9 cellular contexts compared by ENCODE assay signal in genomic region chr3:179961081-179962078, GRCh38.
DNase-seq lines count a peak whose midpoint lies in the region; ATAC-seq and TF ChIP-seq lines count a peak whose summit lies in the region.
"Had no signal": no experiment of that assay in that cellular context is flagged by ENCODE, and none has a peak within 500 bp of the region (broad histone marks: within the 10 kb centered on the region; RNA-seq: fewer than 3 reads in every experiment).

No MANE protein-coding gene starts in this region.

- WGBS in spleen, 5 donors: 55 to 61% (median 59%) methylated on average over 11 of the region's 11 CpGs

- H3K9me3 Mint-ChIP-seq in progenitor cell of endocrine pancreas (ENCODE audit: low read depth): no peaks in the 10 kb centered on the region
- H3K9me3 Mint-ChIP-seq: neural crest cell had no signal

- H3K4me3 ChIP-seq in spleen: no peak overlapping the region

- no peak overlapping the region for H3K4me3 Mint-ChIP-seq in progenitor cell of endocrine pancreas (ENCODE audit: low read depth)
- H3K4me3 Mint-ChIP-seq: neural crest cell had no signal

- no peaks in the 10 kb centered on the region for H3K36me3 Mint-ChIP-seq in progenitor cell of endocrine pancreas (ENCODE audit: insufficient read depth)

- no peak overlapping the region for H3K27ac Mint-ChIP-seq in progenitor cell of endocrine pancreas

- no peak overlapping the region for H3K27ac ChIP-seq in spleen

- TF ChIP-seq CTCF in spleen (IDR thresholded peaks at IDR 0.05 in 8 of 11, conservative IDR thresholded peaks at IDR 0.05 in 3 of 11): no peak
- TF ChIP-seq CTCF in progenitor cell of endocrine pancreas (IDR thresholded peaks at IDR 0.05; ENCODE audit: unreplicated experiment): no peak

- no peaks in the 10 kb centered on the region for H3K9me3 ChIP-seq in spleen

- H3K27me3 Mint-ChIP-seq in progenitor cell of endocrine pancreas: no peaks in the 10 kb centered on the region

- intact Hi-C loops in spleen (cut with DNase I; ENCODE audit: low total_unique reads): no loop called here

- H3K4me1 Mint-ChIP-seq in progenitor cell of endocrine pancreas (ENCODE audit: low read depth): no peaks in the 10 kb centered on the region
- H3K4me1 Mint-ChIP-seq: neural crest cell had no signal

- H3K4me1 ChIP-seq in spleen: peaks cover 0 to 10% (median 2%) of the 10 kb centered on the region in 6 donors

- ATAC-seq in GM18519 (IDR thresholded peaks at IDR 0.05; ENCODE audit: low FRiP score, unreplicated experiment) (peak; percentile 76), GM21619 (IDR thresholded peaks at IDR 0.05; ENCODE audit: unreplicated experiment) (peak; percentile 69), HG03457 (IDR thresholded peaks at IDR 0.05; ENCODE audit: unreplicated experiment) (peak; percentile 60)

- H3K36me3 ChIP-seq in spleen: no peaks in the 10 kb centered on the region

- DNase-seq in RPMI8226 (peak; percentile 69), C1 segment of cervical spinal cord (lab: John Stamatoyannopoulos, UW) (no peak), spleen (no peak), progenitor cell of endocrine pancreas (ENCODE audit: low spot score, unreplicated experiment) (no peak), nucleus accumbens (lab: John Stamatoyannopoulos, UW) (no peak)

- TF ChIP-seq POLR2A in spleen (IDR thresholded peaks at IDR 0.05): no peak

- H3K27me3 ChIP-seq in spleen (replicated peaks in 1 of 7): peaks cover 0 to 51% (median 0%) of the 10 kb centered on the region in 7 donors
